In the genomic region with DNA sequence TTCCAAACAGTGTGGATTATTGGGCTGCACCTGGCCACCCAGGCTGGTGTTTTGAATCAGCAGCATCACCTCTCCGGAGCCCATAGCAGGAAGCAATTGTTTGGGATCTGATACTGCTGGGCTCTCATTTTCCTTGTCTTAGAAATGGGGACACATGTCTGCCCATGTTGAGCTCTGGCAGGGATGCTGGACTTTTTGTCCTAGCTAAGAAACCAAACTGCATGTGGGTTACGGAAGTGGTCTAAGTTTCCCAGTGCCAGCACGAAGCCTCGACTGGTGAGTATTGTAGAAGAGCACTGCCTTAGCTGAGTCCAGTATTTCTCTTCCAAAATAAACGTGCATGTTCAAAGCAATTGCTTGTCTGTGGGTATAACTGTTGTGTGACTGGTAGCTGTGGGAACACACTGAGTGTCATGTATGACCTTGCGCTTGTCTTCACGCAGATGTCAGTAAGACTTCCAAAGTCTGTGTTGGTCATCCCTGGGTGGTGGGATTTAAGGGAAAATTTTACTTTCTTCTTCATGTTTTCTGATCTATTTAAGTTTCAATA, we compare ENCODE assay signal across 1 cellular context.
TF ChIP-seq lines count a peak whose summit lies in the region.

No MANE protein-coding gene starts in this region.

TF ChIP-seq in K562, 482 proteins besides CTCF, POLR2A, EP300 and RAD21:
- TF ChIP-seq E2F1 (CRISPR knock-in tag; IDR thresholded peaks at IDR 0.05) (no peak), TCF7L2 (IDR thresholded peaks at IDR 0.05; ENCODE audit: low read depth, low read length) (no peak), TSC22D4 (tag; IDR thresholded peaks at IDR 0.05) (no peak), JUN (IDR thresholded peaks at IDR 0.05; ENCODE audit: borderline replicate concordance, low read depth, low read length) (no peak), JUN (CRISPR knock-in tag; IDR thresholded peaks at IDR 0.05; ENCODE audit: borderline replicate concordance) (no peak)
- TF ChIP-seq, protein P1, sequence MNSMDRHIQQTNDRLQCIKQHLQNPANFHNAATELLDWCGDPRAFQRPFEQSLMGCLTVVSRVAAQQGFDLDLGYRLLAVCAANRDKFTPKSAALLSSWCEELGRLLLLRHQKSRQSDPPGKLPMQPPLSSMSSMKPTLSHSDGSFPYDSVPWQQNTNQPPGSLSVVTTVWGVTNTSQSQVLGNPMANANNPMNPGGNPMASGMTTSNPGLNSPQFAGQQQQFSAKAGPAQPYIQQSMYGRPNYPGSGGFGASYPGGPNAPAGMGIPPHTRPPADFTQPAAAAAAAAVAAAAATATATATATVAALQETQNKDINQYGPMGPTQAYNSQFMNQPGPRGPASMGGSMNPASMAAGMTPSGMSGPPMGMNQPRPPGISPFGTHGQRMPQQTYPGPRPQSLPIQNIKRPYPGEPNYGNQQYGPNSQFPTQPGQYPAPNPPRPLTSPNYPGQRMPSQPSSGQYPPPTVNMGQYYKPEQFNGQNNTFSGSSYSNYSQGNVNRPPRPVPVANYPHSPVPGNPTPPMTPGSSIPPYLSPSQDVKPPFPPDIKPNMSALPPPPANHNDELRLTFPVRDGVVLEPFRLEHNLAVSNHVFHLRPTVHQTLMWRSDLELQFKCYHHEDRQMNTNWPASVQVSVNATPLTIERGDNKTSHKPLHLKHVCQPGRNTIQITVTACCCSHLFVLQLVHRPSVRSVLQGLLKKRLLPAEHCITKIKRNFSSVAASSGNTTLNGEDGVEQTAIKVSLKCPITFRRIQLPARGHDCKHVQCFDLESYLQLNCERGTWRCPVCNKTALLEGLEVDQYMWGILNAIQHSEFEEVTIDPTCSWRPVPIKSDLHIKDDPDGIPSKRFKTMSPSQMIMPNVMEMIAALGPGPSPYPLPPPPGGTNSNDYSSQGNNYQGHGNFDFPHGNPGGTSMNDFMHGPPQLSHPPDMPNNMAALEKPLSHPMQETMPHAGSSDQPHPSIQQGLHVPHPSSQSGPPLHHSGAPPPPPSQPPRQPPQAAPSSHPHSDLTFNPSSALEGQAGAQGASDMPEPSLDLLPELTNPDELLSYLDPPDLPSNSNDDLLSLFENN (IDR thresholded peaks at IDR 0.05; ENCODE audit: low read depth in 2 of 2, low read length in 2 of 2) = no peak
